In the genomic region with DNA sequence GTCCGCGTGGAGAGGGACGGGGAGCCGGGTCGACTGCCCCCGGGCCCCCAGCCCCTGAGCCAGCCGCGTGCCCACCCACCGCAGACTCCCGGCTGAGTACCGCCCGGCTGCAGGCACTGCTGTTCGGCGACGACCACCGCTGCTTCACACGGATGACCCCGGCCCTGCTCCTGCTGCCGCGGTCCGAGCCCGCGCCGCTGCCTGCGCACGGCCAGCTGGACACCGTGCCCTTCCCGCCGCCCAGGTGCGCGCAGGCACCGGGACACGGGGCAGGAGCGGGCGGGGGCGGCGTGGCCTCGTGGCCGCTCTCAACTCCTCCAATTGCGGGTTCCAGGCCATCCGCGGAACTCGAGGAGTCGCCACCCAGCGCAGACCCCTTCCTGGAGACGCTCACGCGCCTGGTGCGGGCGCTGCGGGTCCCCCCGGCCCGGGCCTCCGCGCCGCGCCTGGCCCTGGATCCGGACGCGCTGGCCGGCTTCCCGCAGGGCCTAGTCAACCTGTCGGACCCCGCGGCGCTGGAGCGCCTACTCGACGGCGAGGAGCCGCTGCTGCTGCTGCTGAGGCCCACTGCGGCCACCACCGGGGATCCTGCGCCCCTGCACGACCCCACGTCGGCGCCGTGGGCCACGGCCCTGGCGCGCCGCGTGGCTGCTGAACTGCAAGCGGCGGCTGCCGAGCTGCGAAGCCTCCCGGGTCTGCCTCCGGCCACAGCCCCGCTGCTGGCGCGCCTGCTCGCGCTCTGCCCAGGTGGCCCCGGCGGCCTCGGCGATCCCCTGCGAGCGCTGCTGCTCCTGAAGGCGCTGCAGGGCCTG, we compare ENCODE assay signal across 18 cellular contexts. TPM values are rescaled to one million over a fixed set of nuclear protein-coding genes. Genes with fewer than 3 reads are reported as not detected.
DNase-seq lines count a peak whose midpoint lies in the region; ATAC-seq lines count a peak whose summit lies in the region.
"Had no signal": no experiment of that assay in that cellular context is flagged by ENCODE, and none has a peak within 500 bp of the region (broad histone marks: within the 10 kb centered on the region; RNA-seq: fewer than 3 reads in every experiment).

No MANE protein-coding gene starts in this region.

- peaks cover 30% of the 10 kb centered on the region for H3K36me3 Mint-ChIP-seq in central memory CD8-positive, alpha-beta T cell (ENCODE audit: insufficient read depth)

- peak; percentile 68 for DNase-seq in DMS 273 (lab: John Stamatoyannopoulos, UW; ENCODE audit: unreplicated experiment)
- DNase-seq in DMS 273 treated with DMSO at 0.1 percent for 48 hours (lab: John Stamatoyannopoulos, UW) = no peak
- DNase-seq in D341Med (ENCODE audit: low spot score) = peak; percentile 50
- DNase-seq in central memory CD8-positive, alpha-beta T cell (ENCODE audit: low spot score in 2 of 2) = no peak
- DNase-seq in neuronal stem cell (ENCODE audit: low spot score) = no peak
- no peak for DNase-seq in effector CD4-positive, alpha-beta T cell
- no peak for DNase-seq in NCI-H446 treated with DMSO at 0.1 percent for 48 hours (lab: John Stamatoyannopoulos, UW)
- DNase-seq: aorta, KG1, NCI-H1436, NCI-H226, nucleus accumbens had no signal

- H3K4me3 Mint-ChIP-seq in central memory CD8-positive, alpha-beta T cell = peak overlapping the region; percentile 27

- H2BK120ac ChIP-seq in neuronal stem cell (ENCODE audit: low read depth, low read length) = no peak overlapping the region

- H3K4me1 Mint-ChIP-seq in central memory CD8-positive, alpha-beta T cell = no peaks in the 10 kb centered on the region
- H3K4me1 Mint-ChIP-seq: activated T-helper 17 cell treated with anti-CD3 and anti-CD28 coated beads, Interleukin-2, amount 50 U/mL, for 72 hours had no signal

- no peak overlapping the region for H2AFZ ChIP-seq in neuronal stem cell (ENCODE audit: low read length)

- H3K4me2 ChIP-seq in neuronal stem cell (ENCODE audit: insufficient read depth, low read length, poor library complexity, severe bottlenecking) = no peak overlapping the region
- H3K4me2 ChIP-seq: smooth muscle cell had no signal

- peaks cover 13 to 43% of the 10 kb centered on the region in 2 donors for H3K36me3 ChIP-seq in neuronal stem cell (replicated peaks in 1 of 2; ENCODE audit: control insufficient read depth in 2 of 2, insufficient read depth in 2 of 2, low read length in 2 of 2)

- H3K9me3 ChIP-seq in neuronal stem cell (replicated peaks in 1 of 2; ENCODE audit: control insufficient read depth in 2 of 2, insufficient read depth in 1 of 2, low read depth in 1 of 2, low read length in 2 of 2) = peaks cover 0 to 5% of the 10 kb centered on the region in 2 donors
- H3K9me3 ChIP-seq: SJSA1 had no signal

- ATAC-seq in central memory CD8-positive, alpha-beta T cell (replicated peaks; ENCODE audit: extremely low read depth, poor library complexity, severe bottlenecking) = peak; percentile 16
- no peak for ATAC-seq in HG02981 (IDR thresholded peaks at IDR 0.05; ENCODE audit: unreplicated experiment)
- ATAC-seq: activated T-helper 17 cell treated with anti-CD3 and anti-CD28 coated beads, Interleukin-2, amount 50 U/mL, for 72 hours had no signal

- WGBS in neuronal stem cell (ENCODE audit: extremely low coverage in 2 of 2, insufficient read length in 2 of 2, insufficient replicate concordance in 1 of 2), 2 donors = no CpG with 5 or more reads among the region's 102 CpGs

- peaks cover 2% of the 10 kb centered on the region for H3K79me1 ChIP-seq in neuronal stem cell (ENCODE audit: low read depth, low read length)

- H3K9ac ChIP-seq in neuronal stem cell (ENCODE audit: low read depth, low read length, poor library complexity) = no peak overlapping the region

- no peak overlapping the region for H2BK5ac ChIP-seq in neuronal stem cell (ENCODE audit: low read length)

- peak overlapping the region; percentile 43 for H3K23ac ChIP-seq in neuronal stem cell (ENCODE audit: low read depth, low read length, poor library complexity)

- peaks cover 2 to 24% (median 3%) of the 10 kb centered on the region in 3 experiments for H3K27me3 ChIP-seq in neuronal stem cell (ENCODE audit: control insufficient read depth in 3 of 3, insufficient read depth in 3 of 3, low read depth in 1 of 3, low read length in 3 of 3)
- H3K27me3 ChIP-seq: SJSA1 had no signal

- H3K4me3 ChIP-seq in neuronal stem cell (ENCODE audit: low read length in 2 of 2) = no peak overlapping the region
- H3K4me3 ChIP-seq: SJSA1, smooth muscle cell had no signal

- no peak overlapping the region for H2BK15ac ChIP-seq in neuronal stem cell (ENCODE audit: low read length)

- peak overlapping the region; percentile 13 for H2AK5ac ChIP-seq in neuronal stem cell (ENCODE audit: low read depth, low read length)

- no peak overlapping the region for H3K4ac ChIP-seq in neuronal stem cell (ENCODE audit: low read length)

- H3K27ac Mint-ChIP-seq in central memory CD8-positive, alpha-beta T cell (ENCODE audit: low read depth) = no peak overlapping the region
- H3K27ac Mint-ChIP-seq: activated T-helper 17 cell treated with anti-CD3 and anti-CD28 coated beads, Interleukin-2, amount 50 U/mL, for 72 hours had no signal

- H3K27me3 Mint-ChIP-seq in central memory CD8-positive, alpha-beta T cell = no peaks in the 10 kb centered on the region
- H3K27me3 Mint-ChIP-seq: activated T-helper 17 cell treated with anti-CD3 and anti-CD28 coated beads, Interleukin-2, amount 50 U/mL, for 72 hours had no signal

- no peak overlapping the region for H3K27ac ChIP-seq in neuronal stem cell (replicated peaks; ENCODE audit: low read length)
- H3K27ac ChIP-seq: 22Rv1, HL-60, SJSA1 had no signal

- no peak overlapping the region for H2BK12ac ChIP-seq in neuronal stem cell (ENCODE audit: low read length)

- no peak overlapping the region for H3K18ac ChIP-seq in neuronal stem cell (ENCODE audit: low read length)

- H3K9me3 Mint-ChIP-seq in central memory CD8-positive, alpha-beta T cell = no peaks in the 10 kb centered on the region
- H3K9me3 Mint-ChIP-seq: activated T-helper 17 cell treated with anti-CD3 and anti-CD28 coated beads, Interleukin-2, amount 50 U/mL, for 72 hours had no signal

- H4K91ac ChIP-seq in neuronal stem cell (ENCODE audit: low read depth, low read length, poor library complexity) = no peak overlapping the region

- H4K8ac ChIP-seq in neuronal stem cell (ENCODE audit: low read depth, low read length) = peak overlapping the region; percentile 65

- H3K14ac ChIP-seq in neuronal stem cell (ENCODE audit: low read length) = no peak overlapping the region

- peaks cover 0 to 11% of the 10 kb centered on the region in 2 donors for H3K4me1 ChIP-seq in neuronal stem cell (ENCODE audit: control insufficient read depth in 2 of 2, insufficient read depth in 1 of 2, low read depth in 1 of 2, low read length in 2 of 2)
- H3K4me1 ChIP-seq: SJSA1 had no signal

RNA-seq across cellular contexts. Expression of gene AMH, which starts 1.8 kb away (rescaled TPM):
- 10.1 TPM for polyA plus RNA-seq in neuronal stem cell (2013, experiment 1 of 2)
- 9.2 TPM for polyA plus RNA-seq in neuronal stem cell (2013, experiment 2 of 2)

RNA-seq across cellular contexts. Expression of gene JSRP1, which starts 5.2 kb away (rescaled TPM):
- polyA plus RNA-seq in neuronal stem cell (2013, experiment 1 of 2) = 0.22 TPM
- polyA plus RNA-seq in neuronal stem cell (2013, experiment 2 of 2) = 0.15 TPM
- polyA plus RNA-seq: smooth muscle cell had no signal

RNA-seq across cellular contexts. Expression of gene SF3A2, which starts 14.3 kb away (rescaled TPM):
- polyA plus RNA-seq in neuronal stem cell (2013, experiment 1 of 2) = 117 TPM
- 115 TPM for polyA plus RNA-seq in neuronal stem cell (2013, experiment 2 of 2)

RNA-seq across cellular contexts. Expression of gene PLEKHJ1, which starts 14.8 kb away (rescaled TPM):
- 94.6 TPM for polyA plus RNA-seq in neuronal stem cell (2013, experiment 1 of 2)
- 92.1 TPM for polyA plus RNA-seq in neuronal stem cell (2013, experiment 2 of 2)

RNA-seq across cellular contexts. Expression of gene PEAK3, which starts 31.0 kb away (rescaled TPM):
- not detected for polyA plus RNA-seq in neuronal stem cell (2013, experiment 1 of 2)
- polyA plus RNA-seq in neuronal stem cell (2013, experiment 2 of 2) = not detected

Comparison
In these comparisons a context has a peak if more than half of its experiments do, and no peak if none do; other contexts are left out.
1. DNase-seq: peak in DMS 273 (single experiment) and D341Med (single experiment); none in DMS 273 treated with DMSO at 0.1 percent for 48 hours (single experiment), central memory CD8-positive, alpha-beta T cell (0 of 2), neuronal stem cell (single experiment), effector CD4-positive, alpha-beta T cell (single experiment) and NCI-H446 treated with DMSO at 0.1 percent for 48 hours (single experiment).